ENCODE assay signal across 8 cellular contexts in genomic region chr20:8132015-8132631, GRCh38. TPM values are rescaled to one million over a fixed set of nuclear protein-coding genes. Genes with fewer than 3 reads are reported as not detected.
A peak's percentile ranks its signal among the peaks of the same experiment; 100 is the strongest.
DNase-seq lines count a peak whose midpoint lies in the region; ATAC-seq and TF ChIP-seq lines count a peak whose summit lies in the region.

TSS of gene PLCB1 (plus strand) at chr20:8132266. CDS start at chr20:8132652, 386 bp downstream.

- CTCF ChIA-PET in Calu3 (lab: Charles Lee) = interaction anchor here (0.7 to 1.4 kb wide), 4 partner anchors 196 to 589 kb away, joined by 3 to 7 read pairs (median 4); no protein-coding TSS in a partner anchor
- CTCF ChIA-PET in RWPE1 (lab: Yijun Ruan, JAX) = interaction anchor here (0.6 to 5.1 kb wide), 9 partner anchors 9 to 1269 kb away, joined by 3 to 42 read pairs (median 3); no protein-coding TSS in a partner anchor

- H3K4me1 Mint-ChIP-seq in Calu3 (ENCODE audit: low read depth, unreplicated experiment) (no peaks in the 10 kb centered on the region), nephron (peaks cover 15% of the 10 kb centered on the region)

- DNase-seq in Calu3 (peak; percentile 77), KBM-7 (peak; percentile 74), RWPE1 (ENCODE audit: low spot score) (peak; percentile 74), activated gamma-delta T cell (lab: John Stamatoyannopoulos, UW) (peak; percentile 73), fibroblast of villous mesenchyme (ENCODE audit: low read depth) (peak; percentile 77)
- DNase-seq in stimulated activated naive CD8-positive, alpha-beta T cell treated with anti-CD3 and anti-CD28 coated beads, Interleukin-15, Interleukin-2, amounts not matched to agents 100 U/mL and 50 U/mL, for 24 hours = peak; percentile 84

- TF ChIP-seq CTCF in Calu3 (IDR thresholded peaks at IDR 0.05; ENCODE audit: unreplicated experiment) (peak; percentile 71), RWPE1 (conservative IDR thresholded peaks at IDR 0.05; ENCODE audit: low read depth) (peak; percentile 97), fibroblast of villous mesenchyme (IDR thresholded peaks at IDR 0.05; ENCODE audit: insufficient read depth, low read depth, low read length) (peak; percentile 88), nephron (IDR thresholded peaks at IDR 0.05; ENCODE audit: unreplicated experiment in 3 of 3) (peak; percentile 88 to 90 (median 89))

- H3K36me3 Mint-ChIP-seq in Calu3 (ENCODE audit: insufficient read depth, unreplicated experiment) = peaks cover 11% of the 10 kb centered on the region
- no peaks in the 10 kb centered on the region for H3K36me3 Mint-ChIP-seq in nephron (ENCODE audit: low read depth)

- H3K27ac ChIP-seq in RWPE1 = peak within 1 kb of the TSS; percentile 66

- peak within 1 kb of the TSS; percentile 60 for H3K4me3 ChIP-seq in fibroblast of villous mesenchyme (ENCODE audit: low read depth, low read length)

- no TSS peak for BruUV-seq in Calu3 (replicated peaks; lab: Mats Ljungman, UMichigan)

- H3K27me3 Mint-ChIP-seq in Calu3 (ENCODE audit: unreplicated experiment) (peaks cover 64% of the 10 kb centered on the region), nephron (ENCODE audit: low read depth) (peaks cover 27% of the 10 kb centered on the region)

- no peak within 1 kb of the TSS for H3K27ac Mint-ChIP-seq in Calu3 (ENCODE audit: unreplicated experiment)
- H3K27ac Mint-ChIP-seq in nephron = peak within 1 kb of the TSS; percentile 50 to 71 (median 67)

- H3K4me3 Mint-ChIP-seq in Calu3 (ENCODE audit: low read depth, unreplicated experiment) (peak within 1 kb of the TSS; percentile 68), nephron (peak within 1 kb of the TSS; percentile 91 to 94 (median 94))

- intact Hi-C loops in Calu3 (cut with micrococcal nuclease; ENCODE audit: unreplicated experiment) = loop anchor here (2.0 to 5.0 kb wide), 2 partner anchors 173 to 405 kb away; no protein-coding TSS in a partner anchor

- POLR2A ChIA-PET in RWPE1 (lab: Yijun Ruan, JAX; ENCODE audit: low non-redundant PET) = no interaction called here

- peak; percentile 74 for ATAC-seq in GM21529 (IDR thresholded peaks at IDR 0.05; ENCODE audit: unreplicated experiment)
- peak; percentile 87 for ATAC-seq in stimulated activated naive CD8-positive, alpha-beta T cell treated with anti-CD3 and anti-CD28 coated beads, Interleukin-15, Interleukin-2, amounts not matched to agents 100 U/mL and 50 U/mL, for 24 hours

- in situ Hi-C loops in KBM-7 (cut with MboI; ENCODE audit: low pct_unique_long_range_greater_than_20kb, low sequenced_read_pairs) = no loop called here

- H3K9me3 Mint-ChIP-seq in Calu3 (ENCODE audit: low read depth, unreplicated experiment) (no peaks in the 10 kb centered on the region), nephron (no peaks in the 10 kb centered on the region)

RNA-seq across cellular contexts. Expression of gene PLCB1, which starts in this region (rescaled TPM):
- total RNA-seq in Calu3 (2022) = 6.0 and 7.6 TPM in 2 replicates
- total RNA-seq in fibroblast of villous mesenchyme = 19.0 and 35.4 TPM in 2 replicates

Comparison
In these comparisons a context has a peak if more than half of its experiments do, and no peak if none do; other contexts are left out.
1. Peak in every context shown above with its lines: DNase-seq, ATAC-seq, H3K4me3 ChIP-seq and H3K27ac ChIP-seq.